Comparison of ENCODE assay signal across 17 cellular contexts in the genomic region with DNA sequence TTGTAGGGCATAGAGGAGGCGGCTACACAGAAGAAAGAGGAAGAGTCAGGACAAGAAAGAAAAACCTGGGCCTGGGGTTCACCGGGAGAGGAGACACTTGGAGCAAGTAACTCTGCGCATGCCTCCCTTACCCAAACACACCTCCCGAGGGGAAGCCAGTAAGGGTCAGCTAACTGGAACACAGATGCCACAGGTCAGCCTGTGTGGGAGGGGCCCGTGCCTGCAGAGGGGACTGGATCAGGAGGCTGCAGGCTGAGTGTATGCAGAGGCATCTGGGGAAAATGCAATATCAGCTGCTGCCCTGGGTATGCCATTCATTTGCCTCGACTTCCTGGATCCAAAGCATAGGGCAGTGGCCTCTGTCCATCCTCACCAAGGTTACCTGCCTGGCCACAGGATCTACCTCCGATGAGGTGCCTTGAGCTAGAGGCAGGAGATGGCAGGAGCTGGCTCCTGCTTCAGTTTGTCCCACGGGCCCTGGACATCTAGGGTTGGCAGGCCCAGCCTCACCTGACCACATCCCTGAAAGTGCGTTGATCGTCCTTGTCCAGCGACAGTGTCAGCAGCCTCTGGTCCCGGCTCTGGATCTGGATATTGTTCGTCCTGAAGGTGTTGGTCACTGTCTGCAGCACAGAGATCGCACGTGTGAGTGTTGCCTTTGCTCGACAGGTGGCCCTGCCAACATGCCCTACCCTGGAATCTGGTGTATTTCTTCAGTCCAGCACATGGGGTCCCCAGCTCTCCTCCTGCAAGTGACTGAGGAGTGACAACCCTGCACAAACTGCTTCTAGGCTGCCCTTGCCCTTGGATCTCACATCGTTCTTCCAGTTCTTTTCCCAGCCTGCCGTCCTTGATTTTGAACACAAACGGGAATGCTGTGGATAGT. TPM values are rescaled to one million over a fixed set of nuclear protein-coding genes. Genes with fewer than 3 reads are reported as not detected.
DNase-seq lines count a peak whose midpoint lies in the region; ATAC-seq and TF ChIP-seq lines count a peak whose summit lies in the region.
"Had no signal": no experiment of that assay in that cellular context is flagged by ENCODE, and none has a peak within 500 bp of the region (broad histone marks: within the 10 kb centered on the region; RNA-seq: fewer than 3 reads in every experiment).

No MANE protein-coding gene starts in this region.

- intact Hi-C loops in activated naive CD4-positive, alpha-beta T cell treated with anti-CD3 and anti-CD28 coated beads for 36 hours (cut with micrococcal nuclease) = loop anchor here (5.0 kb wide), 2 partner anchors 94 to 194 kb away; no protein-coding TSS in a partner anchor
- intact Hi-C loops in esophagus squamous epithelium (cut with DNase I) = no loop called here

- H3K79me2 ChIP-seq in Karpas-422 (ENCODE audit: low read length) = no peaks in the 10 kb centered on the region

- H3K4me1 Mint-ChIP-seq in activated naive CD4-positive, alpha-beta T cell treated with anti-CD3 and anti-CD28 coated beads for 36 hours (ENCODE audit: low read depth) = no peaks in the 10 kb centered on the region
- peaks cover 12% of the 10 kb centered on the region for H3K4me1 Mint-ChIP-seq in chondrocyte (ENCODE audit: low read depth)
- H3K4me1 Mint-ChIP-seq in stimulated activated memory B cell treated with anti-CD40 and anti-IgM and Interleukin-4, amounts not matched to agents 10 μg/mL and 1 μg/mL and 100 μg/mL, for 72 hours = peaks cover 49% of the 10 kb centered on the region
- H3K4me1 Mint-ChIP-seq: brain had no signal

- H3K27ac ChIP-seq in Karpas-422 (ENCODE audit: low read length) (no peak overlapping the region), esophagus squamous epithelium (no peak overlapping the region)
- H3K27ac ChIP-seq: BLaER1, gastroesophageal sphincter, psoas muscle had no signal

- no peak overlapping the region for H3K4me3 ChIP-seq in Karpas-422 (ENCODE audit: low read length)
- H3K4me3 ChIP-seq in esophagus squamous epithelium = no peak overlapping the region
- H3K4me3 ChIP-seq: BLaER1, gastroesophageal sphincter, psoas muscle had no signal

- peaks cover 3% of the 10 kb centered on the region for H3K9me3 Mint-ChIP-seq in activated naive CD4-positive, alpha-beta T cell treated with anti-CD3 and anti-CD28 coated beads for 36 hours
- peaks cover 10 to 11% of the 10 kb centered on the region in 2 donors for H3K9me3 Mint-ChIP-seq in activated naive CD4-positive, alpha-beta T cell treated with anti-CD3 and anti-CD28 coated beads, Interleukin-2, amount 50 U/mL, for 72 hours
- H3K9me3 Mint-ChIP-seq in chondrocyte (ENCODE audit: low read depth) = peaks cover 4% of the 10 kb centered on the region
- peaks cover 10% of the 10 kb centered on the region for H3K9me3 Mint-ChIP-seq in stimulated activated memory B cell treated with anti-CD40 and anti-IgM and Interleukin-4, amounts not matched to agents 10 μg/mL and 1 μg/mL and 100 μg/mL, for 72 hours

- no peaks in the 10 kb centered on the region for H3K4me1 ChIP-seq in Karpas-422 (ENCODE audit: low read length)
- peaks cover 0 to 12% (median 7%) of the 10 kb centered on the region in 3 donors for H3K4me1 ChIP-seq in esophagus squamous epithelium
- H3K4me1 ChIP-seq: psoas muscle had no signal

- no peaks in the 10 kb centered on the region for H3K9me2 ChIP-seq in Karpas-422 (replicated peaks; ENCODE audit: insufficient read depth, low read length)

- no peak overlapping the region for H3K4me2 ChIP-seq in Karpas-422 (ENCODE audit: low read depth, low read length, poor library complexity, severe bottlenecking)
- H3K4me2 ChIP-seq: BLaER1 had no signal

- no peak overlapping the region for H2AFZ ChIP-seq in Karpas-422 (ENCODE audit: low read length)

- WGBS in esophagus squamous epithelium, 2 donors = 66 to 75% methylated on average over 11 to 17 of the region's 19 CpGs

- H3K36me3 ChIP-seq in Karpas-422 (ENCODE audit: insufficient read depth, low read length) (no peaks in the 10 kb centered on the region), esophagus squamous epithelium (no peaks in the 10 kb centered on the region)
- H3K36me3 ChIP-seq: gastroesophageal sphincter had no signal

- no peaks in the 10 kb centered on the region for H3K27me3 ChIP-seq in Karpas-422 (ENCODE audit: low read length)
- peaks cover 0 to 30% (median 0%) of the 10 kb centered on the region in 4 donors for H3K27me3 ChIP-seq in esophagus squamous epithelium
- H3K27me3 ChIP-seq: BLaER1 had no signal

- no peaks in the 10 kb centered on the region for H4K20me1 ChIP-seq in Karpas-422 (ENCODE audit: insufficient read depth, low read depth, low read length)
- H4K20me1 ChIP-seq: BLaER1 had no signal

- H3K27me3 Mint-ChIP-seq in activated naive CD4-positive, alpha-beta T cell treated with anti-CD3 and anti-CD28 coated beads for 36 hours (ENCODE audit: low read depth) = no peaks in the 10 kb centered on the region
- peaks cover 3% of the 10 kb centered on the region for H3K27me3 Mint-ChIP-seq in chondrocyte (ENCODE audit: low read depth)
- no peaks in the 10 kb centered on the region for H3K27me3 Mint-ChIP-seq in stimulated activated memory B cell treated with anti-CD40 and anti-IgM and Interleukin-4, amounts not matched to agents 10 μg/mL and 1 μg/mL and 100 μg/mL, for 72 hours

- DNase-seq in activated naive CD4-positive, alpha-beta T cell treated with anti-CD3 and anti-CD28 coated beads for 36 hours = peak; percentile 18
- DNase-seq in activated naive CD4-positive, alpha-beta T cell treated with anti-CD3 and anti-CD28 coated beads, Interleukin-2, amount 50 U/mL, for 72 hours (ENCODE audit: low spot score in 2 of 2) = no peak
- DNase-seq in Karpas-422 = peak; percentile 49
- no peak for DNase-seq in chondrocyte (ENCODE audit: low spot score)
- no peak for DNase-seq in esophagus squamous epithelium (lab: John Stamatoyannopoulos, UW)
- DNase-seq in hippocampal formation (lab: John Stamatoyannopoulos, UW) = no peak
- DNase-seq in LoVo (ENCODE audit: low spot score) = no peak
- DNase-seq: activated naive CD4-positive, alpha-beta T cell; psoas muscle had no signal

- H3K4me3 Mint-ChIP-seq in activated naive CD4-positive, alpha-beta T cell treated with anti-CD3 and anti-CD28 coated beads for 36 hours = no peak overlapping the region
- H3K4me3 Mint-ChIP-seq in chondrocyte (ENCODE audit: unreplicated experiment) = no peak overlapping the region
- H3K4me3 Mint-ChIP-seq in stimulated activated memory B cell treated with anti-CD40 and anti-IgM and Interleukin-4, amounts not matched to agents 10 μg/mL and 1 μg/mL and 100 μg/mL, for 72 hours = no peak overlapping the region
- H3K4me3 Mint-ChIP-seq: brain had no signal

- H3K27ac Mint-ChIP-seq in activated naive CD4-positive, alpha-beta T cell treated with anti-CD3 and anti-CD28 coated beads for 36 hours = no peak overlapping the region
- no peak overlapping the region for H3K27ac Mint-ChIP-seq in activated naive CD4-positive, alpha-beta T cell treated with anti-CD3 and anti-CD28 coated beads, Interleukin-2, amount 50 U/mL, for 72 hours
- H3K27ac Mint-ChIP-seq in chondrocyte (ENCODE audit: unreplicated experiment) = no peak overlapping the region
- H3K27ac Mint-ChIP-seq in stimulated activated memory B cell treated with anti-CD40 and anti-IgM and Interleukin-4, amounts not matched to agents 10 μg/mL and 1 μg/mL and 100 μg/mL, for 72 hours = peak overlapping the region; percentile 62
- H3K27ac Mint-ChIP-seq: brain had no signal

- CTCF ChIA-PET in activated naive CD4-positive, alpha-beta T cell treated with anti-CD3 and anti-CD28 coated beads for 36 hours (lab: Charles Lee) = interaction anchor here (0.8 kb wide), 1 partner anchor 91 kb away, joined by 4 read pairs; no protein-coding TSS in a partner anchor

- H3K9me3 ChIP-seq in Karpas-422 (ENCODE audit: low read length) (no peaks in the 10 kb centered on the region), esophagus squamous epithelium (no peaks in the 10 kb centered on the region)

- no peak for TF ChIP-seq POLR2A in esophagus squamous epithelium (IDR thresholded peaks at IDR 0.05)

- peaks cover 3% of the 10 kb centered on the region for H3K36me3 Mint-ChIP-seq in activated naive CD4-positive, alpha-beta T cell treated with anti-CD3 and anti-CD28 coated beads for 36 hours (ENCODE audit: low read depth)
- H3K36me3 Mint-ChIP-seq in activated naive CD4-positive, alpha-beta T cell treated with anti-CD3 and anti-CD28 coated beads, Interleukin-2, amount 50 U/mL, for 72 hours = peaks cover 0 to 15% of the 10 kb centered on the region in 2 donors
- H3K36me3 Mint-ChIP-seq in chondrocyte (ENCODE audit: low read depth) = peaks cover 4% of the 10 kb centered on the region
- peaks cover 11% of the 10 kb centered on the region for H3K36me3 Mint-ChIP-seq in stimulated activated memory B cell treated with anti-CD40 and anti-IgM and Interleukin-4, amounts not matched to agents 10 μg/mL and 1 μg/mL and 100 μg/mL, for 72 hours
- H3K36me3 Mint-ChIP-seq: brain had no signal

- TF ChIP-seq CTCF in chondrocyte (IDR thresholded peaks at IDR 0.05) (peak; percentile 34), esophagus squamous epithelium (IDR thresholded peaks at IDR 0.05) (no peak)

- H3K9ac ChIP-seq in Karpas-422 (ENCODE audit: low read length) = no peak overlapping the region
- H3K9ac ChIP-seq: BLaER1 had no signal

- ATAC-seq in activated naive CD4-positive, alpha-beta T cell treated with anti-CD3 and anti-CD28 coated beads, Interleukin-2, amount 50 U/mL, for 72 hours = no peak
- no peak for ATAC-seq in stimulated activated memory B cell treated with anti-CD40 and anti-IgM and Interleukin-4, amounts not matched to agents 10 μg/mL and 1 μg/mL and 100 μg/mL, for 72 hours
- ATAC-seq: gastroesophageal sphincter, psoas muscle had no signal

RNA-seq across cellular contexts. Expression of gene MFSD6L, which starts 4.6 kb away (rescaled TPM):
- total RNA-seq in activated naive CD4-positive, alpha-beta T cell treated with anti-CD3 and anti-CD28 coated beads for 36 hours = not detected
- under 1 TPM; 0.16 to 0.62 TPM for total RNA-seq in activated naive CD4-positive, alpha-beta T cell treated with anti-CD3 and anti-CD28 coated beads, Interleukin-2, amount 50 U/mL, for 72 hours
- not detected in 2 replicates for total RNA-seq in Karpas-422 (2014; rRNA removed; shearing (Covaris generic); ENCODE audit: low replicate concordance)
- total RNA-seq in chondrocyte (not detected in 3 replicates), esophagus squamous epithelium (under 1 TPM; 0.19 to 0.62 (median 0.48) TPM)
- total RNA-seq: Daoy, M059J, psoas muscle, RPMI7951 had no signal

RNA-seq across cellular contexts. Expression of gene SPDYE4, which starts 45.4 kb away (rescaled TPM):
- not detected for total RNA-seq in activated naive CD4-positive, alpha-beta T cell treated with anti-CD3 and anti-CD28 coated beads for 36 hours
- total RNA-seq in activated naive CD4-positive, alpha-beta T cell treated with anti-CD3 and anti-CD28 coated beads, Interleukin-2, amount 50 U/mL, for 72 hours = not detected
- not detected in 2 replicates for total RNA-seq in Karpas-422 (2014; rRNA removed; shearing (Covaris generic); ENCODE audit: low replicate concordance)
- total RNA-seq in chondrocyte (not detected in 3 replicates), esophagus squamous epithelium (not detected)
- total RNA-seq: Daoy, gastroesophageal sphincter, M059J, psoas muscle, RPMI7951, urinary bladder had no signal

RNA-seq across cellular contexts. Expression of gene CCDC42, which starts 59.1 kb away (rescaled TPM):
- total RNA-seq in activated naive CD4-positive, alpha-beta T cell treated with anti-CD3 and anti-CD28 coated beads for 36 hours = not detected
- not detected for total RNA-seq in activated naive CD4-positive, alpha-beta T cell treated with anti-CD3 and anti-CD28 coated beads, Interleukin-2, amount 50 U/mL, for 72 hours
- total RNA-seq in Karpas-422 (2014; rRNA removed; shearing (Covaris generic); ENCODE audit: low replicate concordance) = not detected in 2 replicates
- total RNA-seq in chondrocyte (not detected in 3 replicates), esophagus squamous epithelium (not detected)
- total RNA-seq: Daoy, gastroesophageal sphincter, M059J, psoas muscle, RPMI7951, urinary bladder had no signal

Comparison
In these comparisons a context has a peak if more than half of its experiments do, and no peak if none do; other contexts are left out.
1. DNase-seq: peak in activated naive CD4-positive, alpha-beta T cell treated with anti-CD3 and anti-CD28 coated beads for 36 hours (single experiment) and Karpas-422 (single experiment); none in activated naive CD4-positive, alpha-beta T cell treated with anti-CD3 and anti-CD28 coated beads, Interleukin-2, amount 50 U/mL, for 72 hours (0 of 2), chondrocyte (single experiment), esophagus squamous epithelium (single experiment), hippocampal formation (0 of 2) and LoVo (single experiment).